Comparison of ENCODE assay signal across 15 cellular contexts in genomic region chr17:75410141-75410540, GRCh38. TPM values are rescaled to one million over a fixed set of nuclear protein-coding genes. Genes with fewer than 3 reads are reported as not detected.
DNase-seq lines count a peak whose midpoint lies in the region; ATAC-seq and TF ChIP-seq lines count a peak whose summit lies in the region.
"Had no signal": no experiment of that assay in that cellular context is flagged by ENCODE, and none has a peak within 500 bp of the region (broad histone marks: within the 10 kb centered on the region; RNA-seq: fewer than 3 reads in every experiment).

No MANE protein-coding gene starts in this region.

- no peak overlapping the region for H2BK15ac ChIP-seq in IMR-90 (ENCODE audit: low read depth, low read length)

- 0 out of 2 replicates have a peak overlapping the region, but pooled peaks have one; percentile 24 for H3K23ac ChIP-seq in IMR-90 (ENCODE audit: low read depth, low read length)

- in situ Hi-C loops in IMR-90 (cut with MboI; ENCODE audit: low sequenced_read_pairs) = loop anchor here (5.0 to 25.0 kb wide), 2 partner anchors 88 to 348 kb away; no protein-coding TSS in a partner anchor

- no peak overlapping the region for H2AK9ac ChIP-seq in IMR-90 (replicated peaks; ENCODE audit: low read depth, low read length, poor library complexity)

- no peak overlapping the region for H3K4me3 Mint-ChIP-seq in activated CD8-positive, alpha-beta T cell treated with anti-CD3 and anti-CD28 coated beads, Interleukin-2, amount 10 ng/mL, durations not matched to agents 7 days and 5 days
- H3K4me3 Mint-ChIP-seq in activated CD8-positive, alpha-beta T cell treated with anti-CD3 and anti-CD28 coated beads for 36 hours = no peak overlapping the region
- H3K4me3 Mint-ChIP-seq: B cell; CD4-positive, alpha-beta T cell had no signal

- no peak overlapping the region for H3K4me2 ChIP-seq in IMR-90 (ENCODE audit: low read depth, low read length)

- no peaks in the 10 kb centered on the region for H3K36me3 ChIP-seq in IMR-90 (ENCODE audit: control insufficient read depth, insufficient read depth, low read length)
- H3K36me3 ChIP-seq in prostate gland = no peaks in the 10 kb centered on the region

- no peaks in the 10 kb centered on the region for H3K9me1 ChIP-seq in IMR-90 (ENCODE audit: insufficient read depth, low read length)

- no peak overlapping the region for H2BK20ac ChIP-seq in IMR-90 (ENCODE audit: low read depth, low read length)

- H3K9me3 ChIP-seq in IMR-90 (ENCODE audit: control insufficient read depth, insufficient read depth, low read length) (no peaks in the 10 kb centered on the region), prostate gland (no peaks in the 10 kb centered on the region)

- H3K18ac ChIP-seq in IMR-90 (ENCODE audit: low read depth, low read length) = no peak overlapping the region

- H2AFZ ChIP-seq in IMR-90 (replicated peaks; ENCODE audit: low read length, poor library complexity) = peak overlapping the region; percentile 18
- H2AFZ ChIP-seq: GM23248 had no signal

- TF ChIP-seq POLR2A in IMR-90 (IDR thresholded peaks at IDR 0.05; ENCODE audit: low read depth, low read length) (no peak), prostate gland (IDR thresholded peaks at IDR 0.05) (no peak)

- dilution Hi-C loops in IMR-90 (cut with HindIII; ENCODE audit: low sequenced_read_pairs, unreplicated experiment) = no loop called here

- 0 out of 2 replicates have a peak, but pooled peaks cover under 1% of the 10 kb centered on the region for H4K20me1 ChIP-seq in IMR-90 (ENCODE audit: insufficient read depth, low read length)

- H3K4me3 ChIP-seq in IMR-90 (ENCODE audit: insufficient read depth, low read depth, low read length) (no peak overlapping the region), prostate gland (no peak overlapping the region)
- H3K4me3 ChIP-seq: GM12878, GM23248 had no signal

- no peaks in the 10 kb centered on the region for H3K79me1 ChIP-seq in IMR-90 (ENCODE audit: low read depth in 1 of 2, low read length in 2 of 2)

- no peak for DNase-seq in activated CD8-positive, alpha-beta T cell treated with anti-CD3 and anti-CD28 coated beads, Interleukin-2, amount 10 ng/mL, durations not matched to agents 7 days and 5 days
- no peak for DNase-seq in activated CD8-positive, alpha-beta T cell treated with anti-CD3 and anti-CD28 coated beads for 36 hours
- DNase-seq in GDM1 (lab: John Stamatoyannopoulos, UW) = peak; percentile 6
- DNase-seq in IMR-90 = no peak
- peak; percentile 55 for DNase-seq in mesenteric fat pad (ENCODE audit: low spot score)
- no peak for DNase-seq in prostate gland (ENCODE audit: low spot score)
- no peak for DNase-seq in NCI-H187 treated with DMSO at 0.1 percent for 48 hours (lab: John Stamatoyannopoulos, UW)
- DNase-seq: C1 segment of cervical spinal cord; Calu3; CD4-positive, alpha-beta T cell; DMS 273 treated with DMSO at 0.1 percent for 48 hours; GM23248 had no signal

- no peak overlapping the region for H2AK5ac ChIP-seq in IMR-90 (ENCODE audit: low read depth, low read length)

- H2BK5ac ChIP-seq in IMR-90 (ENCODE audit: low read depth, low read length, poor library complexity, severe bottlenecking) = no peak overlapping the region

- intact Hi-C loops in activated CD8-positive, alpha-beta T cell treated with anti-CD3 and anti-CD28 coated beads for 36 hours (cut with micrococcal nuclease) = no loop called here
- intact Hi-C loops in IMR-90 (cut with micrococcal nuclease) = no loop called here
- intact Hi-C loops in prostate gland (cut with DNase I) = loop anchor here (5.0 kb wide), 1 partner anchor 138 kb away; the partner anchor contains the start of gene MIF4GD

- peaks cover 2% of the 10 kb centered on the region for H3K27me3 Mint-ChIP-seq in activated CD8-positive, alpha-beta T cell treated with anti-CD3 and anti-CD28 coated beads, Interleukin-2, amount 10 ng/mL, durations not matched to agents 7 days and 5 days (ENCODE audit: low read depth)
- H3K27me3 Mint-ChIP-seq in activated CD8-positive, alpha-beta T cell treated with anti-CD3 and anti-CD28 coated beads for 36 hours = no peaks in the 10 kb centered on the region
- H3K27me3 Mint-ChIP-seq: B cell; CD4-positive, alpha-beta T cell had no signal

- peaks cover 2% of the 10 kb centered on the region for H3K27me3 ChIP-seq in IMR-90 (ENCODE audit: control insufficient read depth, insufficient read depth, low read length)
- no peaks in the 10 kb centered on the region for H3K27me3 ChIP-seq in prostate gland (replicated peaks; ENCODE audit: insufficient read depth)

- H3K9ac ChIP-seq in IMR-90 (ENCODE audit: low read depth, low read length) = no peak overlapping the region
- H3K9ac ChIP-seq: GM23248 had no signal

- H4K5ac ChIP-seq in IMR-90 (ENCODE audit: low read depth, low read length) = no peak overlapping the region

- WGBS in IMR-90 (ENCODE audit: extremely low coverage in 2 of 2, insufficient read length in 1 of 2), 2 experiments = no CpG with 5 or more reads among the region's 4 CpGs
- WGBS in prostate gland = 86% methylated on average over 4 of the region's 4 CpGs

- no peaks in the 10 kb centered on the region for H3K36me3 Mint-ChIP-seq in activated CD8-positive, alpha-beta T cell treated with anti-CD3 and anti-CD28 coated beads, Interleukin-2, amount 10 ng/mL, durations not matched to agents 7 days and 5 days (ENCODE audit: low read depth)
- no peaks in the 10 kb centered on the region for H3K36me3 Mint-ChIP-seq in activated CD8-positive, alpha-beta T cell treated with anti-CD3 and anti-CD28 coated beads for 36 hours (ENCODE audit: low read depth)

- POLR2A ChIA-PET in activated CD8-positive, alpha-beta T cell treated with anti-CD3 and anti-CD28 coated beads, Interleukin-2, amount 10 ng/mL, durations not matched to agents 7 days and 5 days (lab: Charles Lee) = interaction anchor here (0.7 kb wide), 1 partner anchor 9 kb away, joined by 4 read pairs; no protein-coding TSS in a partner anchor
- POLR2A ChIA-PET in activated CD8-positive, alpha-beta T cell treated with anti-CD3 and anti-CD28 coated beads for 36 hours (lab: Charles Lee) = no interaction called here
- POLR2A ChIA-PET in IMR-90 (lab: Charles Lee; ENCODE audit: unreplicated experiment) = no interaction called here

- H3K9me3 Mint-ChIP-seq in activated CD8-positive, alpha-beta T cell treated with anti-CD3 and anti-CD28 coated beads, Interleukin-2, amount 10 ng/mL, durations not matched to agents 7 days and 5 days (ENCODE audit: insufficient read depth) = no peaks in the 10 kb centered on the region
- H3K9me3 Mint-ChIP-seq in activated CD8-positive, alpha-beta T cell treated with anti-CD3 and anti-CD28 coated beads for 36 hours = no peaks in the 10 kb centered on the region
- H3K9me3 Mint-ChIP-seq: CD4-positive, alpha-beta T cell had no signal

- H3K27ac ChIP-seq in IMR-90 (ENCODE audit: insufficient read depth, low read length) (no peak overlapping the region), prostate gland (no peak overlapping the region)
- H3K27ac ChIP-seq: GM23248, HL-60 had no signal

- H3K4me1 ChIP-seq in IMR-90 (ENCODE audit: control insufficient read depth, insufficient read depth, low read length) (peaks cover 4% of the 10 kb centered on the region; the same call in 1 of the 2 replicates), prostate gland (replicated peaks) (no peaks in the 10 kb centered on the region)

- H3K56ac ChIP-seq in IMR-90 (ENCODE audit: extremely low read depth, insufficient read depth, low read length) = no peak overlapping the region

- TF ChIP-seq CTCF in activated CD8-positive, alpha-beta T cell treated with anti-CD3 and anti-CD28 coated beads for 36 hours (IDR thresholded peaks at IDR 0.05) = no peak
- TF ChIP-seq CTCF in IMR-90 (conservative IDR thresholded peaks at IDR 0.05; ENCODE audit: low read depth, low read length) = no peak
- TF ChIP-seq CTCF in prostate gland (IDR thresholded peaks at IDR 0.05) = no peak

- TF ChIP-seq RAD21 in IMR-90 (IDR thresholded peaks at IDR 0.05; ENCODE audit: low read length) = no peak

- CTCF ChIA-PET in activated CD8-positive, alpha-beta T cell treated with anti-CD3 and anti-CD28 coated beads, Interleukin-2, amount 10 ng/mL, durations not matched to agents 7 days and 5 days (lab: Charles Lee) = interaction anchor here (3.4 to 5.0 kb wide), 2 partner anchors 88 to 139 kb away, joined by 19 to 50 read pairs; partner anchors contain the start of gene MIF4GD
- CTCF ChIA-PET in activated CD8-positive, alpha-beta T cell treated with anti-CD3 and anti-CD28 coated beads for 36 hours (lab: Charles Lee) = interaction anchor here (0.8 to 5.2 kb wide), 3 partner anchors 89 to 121 kb away, joined by 3 to 34 read pairs (median 3); partner anchors contain the start of gene SLC25A19
- CTCF ChIA-PET in IMR-90 (lab: Yijun Ruan, JAX) = interaction anchor here (0.7 kb wide), 1 partner anchor 139 kb away, joined by 5 read pairs; the partner anchor contains the start of gene MIF4GD

- no peak overlapping the region for H3K14ac ChIP-seq in IMR-90 (replicated peaks; ENCODE audit: low read depth, low read length)

- ATAC-seq in activated CD8-positive, alpha-beta T cell treated with anti-CD3 and anti-CD28 coated beads, Interleukin-2, amount 10 ng/mL, durations not matched to agents 7 days and 5 days = no peak
- ATAC-seq in activated CD8-positive, alpha-beta T cell treated with anti-CD3 and anti-CD28 coated beads for 36 hours = no peak
- no peak for ATAC-seq in IMR-90 (ENCODE audit: low read depth)
- ATAC-seq: GM12878 had no signal

- peak overlapping the region; percentile 59 for H3K27ac Mint-ChIP-seq in activated CD8-positive, alpha-beta T cell treated with anti-CD3 and anti-CD28 coated beads, Interleukin-2, amount 10 ng/mL, durations not matched to agents 7 days and 5 days
- no peak overlapping the region for H3K27ac Mint-ChIP-seq in activated CD8-positive, alpha-beta T cell treated with anti-CD3 and anti-CD28 coated beads for 36 hours
- H3K27ac Mint-ChIP-seq: B cell; CD4-positive, alpha-beta T cell had no signal

- peaks cover 48% of the 10 kb centered on the region for H3K4me1 Mint-ChIP-seq in activated CD8-positive, alpha-beta T cell treated with anti-CD3 and anti-CD28 coated beads, Interleukin-2, amount 10 ng/mL, durations not matched to agents 7 days and 5 days (ENCODE audit: low read depth)
- H3K4me1 Mint-ChIP-seq in activated CD8-positive, alpha-beta T cell treated with anti-CD3 and anti-CD28 coated beads for 36 hours (ENCODE audit: low read depth) = peaks cover 23% of the 10 kb centered on the region

- H2BK120ac ChIP-seq in IMR-90 (ENCODE audit: low read depth, low read length) = no peak overlapping the region

- no peak overlapping the region for H4K8ac ChIP-seq in IMR-90 (ENCODE audit: low read depth in 2 of 2, low read length in 2 of 2)

- BruUV-seq in IMR-90 (replicated peaks; lab: Mats Ljungman, UMichigan) = no TSS peak

- H3K4ac ChIP-seq in IMR-90 (ENCODE audit: low read depth, low read length) = no peak overlapping the region

- no peak overlapping the region for H4K91ac ChIP-seq in IMR-90 (ENCODE audit: insufficient read depth, low read depth, low read length)

RNA-seq across cellular contexts. Expression of gene GRB2, which starts 4.7 kb away (rescaled TPM):
- total RNA-seq in activated CD8-positive, alpha-beta T cell treated with anti-CD3 and anti-CD28 coated beads, Interleukin-2, amount 10 ng/mL, durations not matched to agents 7 days and 5 days = 100 to 1,000 TPM; 166 to 178 TPM
- 100 to 1,000 TPM; 167 to 179 TPM for total RNA-seq in activated CD8-positive, alpha-beta T cell treated with anti-CD3 and anti-CD28 coated beads for 36 hours
- total RNA-seq in IMR-90 (2012; rRNA removed) = 45.0 and 49.3 TPM in 2 replicates
- polyA plus RNA-seq in IMR-90 (2012; rRNA removed) = 56.9 and 62.1 TPM in 2 replicates
- polyA plus RNA-seq in IMR-90 (2012; cell fraction: cytosol; rRNA removed) = 137 and 237 TPM in 2 replicates
- polyA plus RNA-seq in IMR-90 (2012; cell fraction: nucleus; rRNA removed; ENCODE audit: low replicate concordance) = 49.2 and 98.6 TPM in 2 replicates
- total RNA-seq in mesenteric fat pad = 154 TPM
- 10 to 100 TPM; 88.3 to 95.7 TPM for total RNA-seq in prostate gland

RNA-seq across cellular contexts. Expression of gene TMEM94, which starts 46.3 kb away (rescaled TPM):
- 10 to 100 TPM; 81.9 to 84.8 TPM for total RNA-seq in activated CD8-positive, alpha-beta T cell treated with anti-CD3 and anti-CD28 coated beads, Interleukin-2, amount 10 ng/mL, durations not matched to agents 7 days and 5 days
- 10 to 100 TPM; 55.3 to 56.4 TPM for total RNA-seq in activated CD8-positive, alpha-beta T cell treated with anti-CD3 and anti-CD28 coated beads for 36 hours
- 8.4 and 11.4 TPM in 2 replicates for total RNA-seq in IMR-90 (2012; rRNA removed)
- 59.2 and 64.7 TPM in 2 replicates for polyA plus RNA-seq in IMR-90 (2012; rRNA removed)
- 30.4 and 39.0 TPM in 2 replicates for polyA plus RNA-seq in IMR-90 (2012; cell fraction: cytosol; rRNA removed)
- 231 and 523 TPM in 2 replicates for polyA plus RNA-seq in IMR-90 (2012; cell fraction: nucleus; rRNA removed; ENCODE audit: low replicate concordance)
- total RNA-seq in mesenteric fat pad = 61.0 TPM
- total RNA-seq in prostate gland = 100 to 1,000 TPM in 1 of 2 donors, 10 to 100 TPM in 1; 63.5 to 128 TPM

Comparison
In these comparisons a context has a peak if more than half of its experiments do, and no peak if none do; other contexts are left out.
1. DNase-seq: peak in GDM1 (single experiment) and mesenteric fat pad (single experiment); none in activated CD8-positive, alpha-beta T cell treated with anti-CD3 and anti-CD28 coated beads, Interleukin-2, amount 10 ng/mL, durations not matched to agents 7 days and 5 days (single experiment), activated CD8-positive, alpha-beta T cell treated with anti-CD3 and anti-CD28 coated beads for 36 hours (single experiment), IMR-90 (single experiment), prostate gland (single experiment) and NCI-H187 treated with DMSO at 0.1 percent for 48 hours (single experiment).